In the genomic region with DNA sequence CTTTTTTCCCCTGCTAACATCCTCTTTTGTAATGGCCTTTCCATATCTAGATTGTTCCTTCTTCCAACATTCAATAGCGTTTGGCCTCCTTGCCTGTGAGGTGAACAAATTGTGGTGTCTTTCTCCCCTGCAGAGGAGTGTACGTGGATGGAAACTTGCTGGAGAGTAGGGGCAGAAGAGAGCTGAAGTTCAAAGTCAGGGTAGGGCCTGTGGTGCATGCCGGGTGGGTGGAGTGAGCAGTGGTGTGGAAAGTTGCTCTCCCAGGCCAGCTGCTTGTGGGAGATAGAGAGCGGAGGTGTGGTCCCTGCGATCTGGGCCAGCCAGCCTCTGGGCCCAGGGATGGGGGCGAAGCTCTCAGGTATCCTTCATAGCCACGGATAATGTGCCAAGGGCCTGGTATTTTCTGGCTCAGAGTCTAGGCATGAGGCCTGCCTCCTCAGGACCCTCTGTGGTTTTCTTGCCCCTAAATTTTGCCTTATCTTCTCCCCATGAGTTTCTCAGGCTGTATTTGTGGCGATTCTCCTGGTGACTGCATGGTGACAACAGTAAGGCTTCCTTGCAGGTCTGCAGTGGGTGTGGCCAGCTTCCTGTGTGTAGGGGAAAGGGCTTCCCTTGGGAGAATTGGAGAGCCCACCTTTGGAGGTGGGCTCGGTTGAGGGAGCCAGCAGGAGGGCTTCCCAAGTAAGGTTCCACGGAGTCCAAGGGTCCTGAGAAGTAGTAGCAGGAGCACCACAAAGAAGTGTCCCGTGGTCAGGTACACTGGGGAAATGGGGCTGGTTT, we compare ENCODE assay signal across 8 cellular contexts. TPM values are rescaled to one million over a fixed set of nuclear protein-coding genes. Genes with fewer than 3 reads are reported as not detected.
DNase-seq lines count a peak whose midpoint lies in the region; ATAC-seq and TF ChIP-seq lines count a peak whose summit lies in the region.

No MANE protein-coding gene starts in this region.

- H3K36me3 Mint-ChIP-seq in dendritic cell treated with granulocyte-macrophage colony-stimulating factor and Interleukin-4, amounts not matched to agents 40 ng/mL and 50 ng/mL, for 4 days (ENCODE audit: low read depth) = peaks cover 34% of the 10 kb centered on the region

- H3K27me3 Mint-ChIP-seq in dendritic cell treated with granulocyte-macrophage colony-stimulating factor and Interleukin-4, amounts not matched to agents 40 ng/mL and 50 ng/mL, for 4 days = no peaks in the 10 kb centered on the region

- no peaks in the 10 kb centered on the region for H3K9me3 Mint-ChIP-seq in dendritic cell treated with granulocyte-macrophage colony-stimulating factor and Interleukin-4, amounts not matched to agents 40 ng/mL and 50 ng/mL, for 4 days

- no peaks in the 10 kb centered on the region for H3K9me2 ChIP-seq in OCI-LY1 (ENCODE audit: low read depth, low read length)

- H4K20me1 ChIP-seq in mammary epithelial cell (ENCODE audit: insufficient read depth, low read length) (no peaks in the 10 kb centered on the region), OCI-LY1 (ENCODE audit: insufficient read depth, low read length) (no peaks in the 10 kb centered on the region)

- ATAC-seq in stimulated activated naive CD8-positive, alpha-beta T cell treated with anti-CD3 and anti-CD28 coated beads, Interleukin-15, Interleukin-2, amounts not matched to agents 100 U/mL and 50 U/mL, for 24 hours = peak; percentile 57
- no peak for ATAC-seq in HG03439 (IDR thresholded peaks at IDR 0.05; ENCODE audit: unreplicated experiment)
- ATAC-seq in HG02588 (IDR thresholded peaks at IDR 0.05; ENCODE audit: unreplicated experiment) = no peak

- dilution Hi-C loops in mammary epithelial cell (cut with HindIII; ENCODE audit: low sequenced_read_pairs) = loop anchor here (5.0 kb wide), 1 partner anchor 63 kb away; no protein-coding TSS in a partner anchor

- peak overlapping the region; percentile 82 for H3K27ac Mint-ChIP-seq in dendritic cell treated with granulocyte-macrophage colony-stimulating factor and Interleukin-4, amounts not matched to agents 40 ng/mL and 50 ng/mL, for 4 days

- no peak for DNase-seq in breast epithelium (ENCODE audit: low spot score in 2 of 2)
- no peak for DNase-seq in mammary epithelial cell
- DNase-seq in stimulated activated naive CD8-positive, alpha-beta T cell treated with anti-CD3 and anti-CD28 coated beads, Interleukin-15, Interleukin-2, amounts not matched to agents 100 U/mL and 50 U/mL, for 24 hours = peak; percentile 76
- no peak for DNase-seq in NCI-H2107 (lab: John Stamatoyannopoulos, UW)

- peaks cover 74% of the 10 kb centered on the region for H3K4me1 Mint-ChIP-seq in dendritic cell treated with granulocyte-macrophage colony-stimulating factor and Interleukin-4, amounts not matched to agents 40 ng/mL and 50 ng/mL, for 4 days (ENCODE audit: low read depth)

- no peak overlapping the region for H2AFZ ChIP-seq in mammary epithelial cell (ENCODE audit: low read depth, low read length)
- no peak overlapping the region for H2AFZ ChIP-seq in OCI-LY1 (ENCODE audit: low read length)

- H3K9me3 ChIP-seq in breast epithelium (no peaks in the 10 kb centered on the region), mammary epithelial cell (replicated peaks; ENCODE audit: insufficient read depth, low read length) (no peaks in the 10 kb centered on the region), OCI-LY1 (ENCODE audit: low read length) (no peaks in the 10 kb centered on the region)

- peaks cover 16% of the 10 kb centered on the region; the same call in 1 of the 2 replicates for H3F3A ChIP-seq in OCI-LY1 (ENCODE audit: insufficient read depth, low read length)

- TF ChIP-seq CTCF in breast epithelium (IDR thresholded peaks at IDR 0.05) (no peak), mammary epithelial cell (conservative IDR thresholded peaks at IDR 0.05 in 1 of 2, IDR thresholded peaks at IDR 0.05 in 1 of 2; ENCODE audit: extremely low read depth in 1 of 2, insufficient read depth in 1 of 2, low read depth in 1 of 2, low read length in 2 of 2) (no peak), OCI-LY1 (IDR thresholded peaks at IDR 0.05; ENCODE audit: low read length) (peak; percentile 25; the same call in 1 of the 2 replicates)

- H3K4me1 ChIP-seq in breast epithelium (no peaks in the 10 kb centered on the region), mammary epithelial cell (ENCODE audit: insufficient read depth, low read length) (peaks cover 11% of the 10 kb centered on the region), OCI-LY1 (ENCODE audit: insufficient read depth, low read length, severe bottlenecking) (peaks cover 75% of the 10 kb centered on the region)

- WGBS in mammary epithelial cell (ENCODE audit: low coverage, missing lambda C conversion rate) = over 99% methylated on average over 11 of the region's 11 CpGs

- CTCF ChIA-PET in mammary epithelial cell (lab: Charles Lee; ENCODE audit: low non-redundant PET) = no interaction called here

- H3K36me3 ChIP-seq in breast epithelium (no peaks in the 10 kb centered on the region), mammary epithelial cell (ENCODE audit: insufficient read depth, low read length) (no peaks in the 10 kb centered on the region), OCI-LY1 (ENCODE audit: insufficient read depth, low read length) (peaks cover 94% of the 10 kb centered on the region)

- no peak overlapping the region for H3K9ac ChIP-seq in mammary epithelial cell (ENCODE audit: insufficient read depth, low read length)
- peak overlapping the region; percentile 32; the same call in 1 of the 2 replicates for H3K9ac ChIP-seq in OCI-LY1 (ENCODE audit: low read length)

- H3K79me2 ChIP-seq in mammary epithelial cell (ENCODE audit: insufficient read depth, low read length) = no peaks in the 10 kb centered on the region
- peaks cover 35% of the 10 kb centered on the region for H3K79me2 ChIP-seq in OCI-LY1 (ENCODE audit: insufficient read depth, low read length)

- no peak overlapping the region for H3K4me2 ChIP-seq in mammary epithelial cell (ENCODE audit: insufficient read depth, low read depth, low read length)
- H3K4me2 ChIP-seq in OCI-LY1 (ENCODE audit: low read length) = peak overlapping the region; percentile 53

- intact Hi-C loops in breast epithelium (cut with DNase I; ENCODE audit: low total_unique reads) (no loop called here), mammary epithelial cell (cut with micrococcal nuclease) (no loop called here)
- intact Hi-C loops in dendritic cell treated with granulocyte-macrophage colony-stimulating factor and Interleukin-4, amounts not matched to agents 40 ng/mL and 50 ng/mL, for 4 days (cut with micrococcal nuclease) = loop anchor here (2.0 to 5.0 kb wide), 3 partner anchors 27 to 123 kb away; no protein-coding TSS in a partner anchor

- in situ Hi-C loops in mammary epithelial cell (cut with MboI; ENCODE audit: low sequenced_read_pairs in 2 of 2) = no loop called here

- H3K4me3 Mint-ChIP-seq in dendritic cell treated with granulocyte-macrophage colony-stimulating factor and Interleukin-4, amounts not matched to agents 40 ng/mL and 50 ng/mL, for 4 days = peak overlapping the region; percentile 4

- H3K4me3 ChIP-seq in breast epithelium (no peak overlapping the region), mammary epithelial cell (replicated peaks in 1 of 3; ENCODE audit: insufficient read depth in 1 of 3, low read depth in 2 of 3, low read length in 3 of 3) (no peak overlapping the region), OCI-LY1 (ENCODE audit: low read depth, low read length, poor library complexity, severe bottlenecking) (peak overlapping the region; percentile 49)

- H3K27me3 ChIP-seq in breast epithelium (no peaks in the 10 kb centered on the region), mammary epithelial cell (ENCODE audit: insufficient read depth, low read length) (no peaks in the 10 kb centered on the region), OCI-LY1 (ENCODE audit: insufficient read depth, low read length) (no peaks in the 10 kb centered on the region)

- H3K27ac ChIP-seq in breast epithelium (peak overlapping the region; percentile 54 to 67), mammary epithelial cell (ENCODE audit: insufficient read depth, low read depth, low read length) (no peak overlapping the region), OCI-LY1 (ENCODE audit: low read depth, low read length, poor library complexity, severe bottlenecking) (peak overlapping the region; percentile 87)

- no TSS peak for BruUV-seq in mammary epithelial cell (replicated peaks; lab: Mats Ljungman, UMichigan)

- no peak for TF ChIP-seq POLR2A in breast epithelium (IDR thresholded peaks at IDR 0.05)

RNA-seq across cellular contexts. Expression of gene RGCC, which starts 6.7 kb away (rescaled TPM):
- total RNA-seq in breast epithelium = 100 to 1,000 TPM in 1 of 3 donors, 10 to 100 TPM in 2; 91.8 to 112 (median 95.7) TPM
- total RNA-seq in mammary epithelial cell = 1 to 10 TPM; 1.4 to 8.0 TPM
- 3.7 TPM for polyA plus RNA-seq in mammary epithelial cell
- polyA minus RNA-seq in mammary epithelial cell = not detected

Comparison
In these comparisons a context has a peak if more than half of its experiments do, and no peak if none do; other contexts are left out.
1. RNA of gene RGCC, which starts 6.7 kb away (total RNA-seq): 91.8 to 112 TPM in breast epithelium; 1.4 to 8.0 TPM in mammary epithelial cell; every median in the first group is over 10 times any median in the second.